In genomic region chr17:50866950-50867855, GRCh38 we compare ENCODE assay signal across 8 cellular contexts. TPM values are rescaled to one million over a fixed set of nuclear protein-coding genes. Genes with fewer than 3 reads are reported as not detected.
DNase-seq lines count a peak whose midpoint lies in the region; ATAC-seq and TF ChIP-seq lines count a peak whose summit lies in the region.

No MANE protein-coding gene starts in this region.

- H3K9me3 ChIP-seq in adrenal gland (replicated peaks in 1 of 3), result no peaks in the 10 kb centered on the region
- no peaks in the 10 kb centered on the region for H3K9me3 ChIP-seq in heart left ventricle
- no peaks in the 10 kb centered on the region for H3K9me3 ChIP-seq in trophoblast cell (ENCODE audit: insufficient read depth, low read depth, low read length)
- H3K9me3 ChIP-seq in transverse colon, result no peaks in the 10 kb centered on the region

- H2BK120ac ChIP-seq in trophoblast cell (ENCODE audit: insufficient read depth, low read length, poor library complexity), result peak overlapping the region; percentile 80

- peak overlapping the region; percentile 83 for H3K4ac ChIP-seq in trophoblast cell (ENCODE audit: low read depth, low read length)

- H3K4me2 ChIP-seq in trophoblast cell (ENCODE audit: low read length), result peak overlapping the region; percentile 74

- TF ChIP-seq POLR2A in adrenal gland (IDR thresholded peaks at IDR 0.05) (peak; percentile 85 to 92), heart left ventricle (IDR thresholded peaks at IDR 0.05) (peak; percentile 56 to 74), transverse colon (IDR thresholded peaks at IDR 0.05) (peak; percentile 97)

- H3K18ac ChIP-seq in trophoblast cell (ENCODE audit: low read length), result peak overlapping the region; percentile 48

- in situ Hi-C loops in transverse colon (cut with MboI; ENCODE audit: low pct_ligation_motif_present in 1 of 4, low pct_unique_long_range_greater_than_20kb in 1 of 4, low sequenced_read_pairs in 3 of 4), result loop anchor here in 2 of 4 donors (25.0 kb wide), 1 partner anchor 295 kb away; the partner anchor contains the start of genes NME1 (in 2 of the 2) and NME2 (in 2 of the 2)

- peak; percentile 95 for DNase-seq in GM12865 (ENCODE audit: low read depth)
- peak; percentile 98 for DNase-seq in NCI-H146 (lab: John Stamatoyannopoulos, UW)
- peak; percentile 71 for DNase-seq in T follicular helper cell (ENCODE audit: low read depth)
- peak; percentile 97 to 99 (median 98) for DNase-seq in adrenal gland
- DNase-seq in heart left ventricle, result peak; percentile 94 to 97 (median 97)
- DNase-seq in trophoblast cell, result peak; percentile 69 to 72
- DNase-seq in transverse colon, result peak; percentile 96

- intact Hi-C loops in adrenal gland (cut with DNase I), result no loop called here
- intact Hi-C loops in heart left ventricle (cut with DNase I), result loop anchor here (1.0 to 10.0 kb wide), 14 partner anchors 14 to 298 kb away; partner anchors contain the start of genes NME2 (in 2 of the 10) and SPAG9 (in 1 of the 10)
- intact Hi-C loops in transverse colon (cut with DNase I; ENCODE audit: low total_unique reads), result loop anchor here (5.0 kb wide), 1 partner anchor 35 kb away; no protein-coding TSS in a partner anchor

- H2AK5ac ChIP-seq in trophoblast cell (ENCODE audit: low read length), result peak overlapping the region; percentile 75

- H3K23ac ChIP-seq in trophoblast cell (ENCODE audit: low read length), result no peak overlapping the region

- H4K91ac ChIP-seq in trophoblast cell (ENCODE audit: low read depth, low read length), result peak overlapping the region; percentile 93

- H3K4me3 ChIP-seq in GM12865 (ENCODE audit: low read depth, low read length), result peak overlapping the region; percentile 81
- peak overlapping the region; percentile 34 to 87 (median 80) for H3K4me3 ChIP-seq in adrenal gland
- H3K4me3 ChIP-seq in heart left ventricle, result peak overlapping the region; percentile 64 to 97 (median 88)
- peak overlapping the region; percentile 78 for H3K4me3 ChIP-seq in trophoblast cell (ENCODE audit: low read depth, low read length)
- H3K4me3 ChIP-seq in transverse colon, result peak overlapping the region; percentile 58 to 100 (median 93)

- peak; percentile 31 for ATAC-seq in HG02852 (IDR thresholded peaks at IDR 0.05; ENCODE audit: unreplicated experiment)
- ATAC-seq in heart left ventricle, result peak; percentile 73 to 83 (median 80)

- H3K79me1 ChIP-seq in trophoblast cell (ENCODE audit: low read length), result peaks cover 17% of the 10 kb centered on the region

- H2BK5ac ChIP-seq in trophoblast cell (ENCODE audit: low read depth, low read length, poor library complexity), result peak overlapping the region; percentile 92

- peak overlapping the region; percentile 82 for H3K9ac ChIP-seq in trophoblast cell (ENCODE audit: low read length)

- H3K36me3 ChIP-seq in adrenal gland (replicated peaks in 1 of 2) (peaks cover 0 to 20% of the 10 kb centered on the region in 2 donors), heart left ventricle (peaks cover 0 to 18% (median 16%) of the 10 kb centered on the region in 9 donors), trophoblast cell (ENCODE audit: control insufficient read depth in 1 of 2, insufficient read depth in 2 of 2, low read length in 2 of 2) (peaks cover 4 to 6% of the 10 kb centered on the region in 2 experiments), transverse colon (peaks cover 0 to 8% (median 0%) of the 10 kb centered on the region in 4 donors)

- peak; percentile 75 for TF ChIP-seq EP300 in transverse colon (IDR thresholded peaks at IDR 0.05; ENCODE audit: low read depth)

- peaks cover 10% of the 10 kb centered on the region for H3K79me2 ChIP-seq in trophoblast cell (ENCODE audit: control insufficient read depth, insufficient read depth, low read length, poor library complexity)

- no peak for TF ChIP-seq CTCF in GM12865 (IDR thresholded peaks at IDR 0.05; ENCODE audit: insufficient read depth, low read depth, low read length, missing control alignments)
- TF ChIP-seq CTCF in adrenal gland (IDR thresholded peaks at IDR 0.05), result peak in 1 of 6 experiments; percentile 12
- TF ChIP-seq CTCF in heart left ventricle (IDR thresholded peaks at IDR 0.05), result no peak
- peak in 1 of 5 experiments; percentile 8 for TF ChIP-seq CTCF in transverse colon (IDR thresholded peaks at IDR 0.05)

- peak overlapping the region; percentile 90 for H4K12ac ChIP-seq in trophoblast cell (ENCODE audit: low read depth, low read length)

- H2AFZ ChIP-seq in trophoblast cell (ENCODE audit: insufficient read depth, low read length, poor library complexity), result peak overlapping the region; percentile 73

- H3K14ac ChIP-seq in trophoblast cell (ENCODE audit: low read length), result peak overlapping the region; percentile 87

- WGBS in adrenal gland, 4 donors, result 0 to 1% (median 1%) methylated on average over 36 to 55 of the region's 55 CpGs
- WGBS in heart left ventricle, 4 donors, result 0 to 1% (median 0%) methylated on average over 51 to 55 of the region's 55 CpGs
- WGBS in trophoblast cell (ENCODE audit: extremely low coverage, insufficient coverage, insufficient read length), result no CpG with 5 or more reads among the region's 55 CpGs
- WGBS in transverse colon (ENCODE audit: low coverage in 1 of 2), 2 donors, result 0% methylated on average over 9 to 55 of the region's 55 CpGs

- H3K27me3 ChIP-seq in adrenal gland (no peaks in the 10 kb centered on the region), heart left ventricle (no peaks in the 10 kb centered on the region), trophoblast cell (ENCODE audit: insufficient read depth, low read length) (no peaks in the 10 kb centered on the region), transverse colon (no peaks in the 10 kb centered on the region)

- H3K4me1 ChIP-seq in adrenal gland (replicated peaks in 1 of 2) (peaks cover 11 to 38% of the 10 kb centered on the region in 2 donors), heart left ventricle (peaks cover 2 to 54% (median 30%) of the 10 kb centered on the region in 12 donors), trophoblast cell (ENCODE audit: control insufficient read depth in 1 of 2, insufficient read depth in 2 of 2, low read length in 2 of 2) (no peaks in the 10 kb centered on the region), transverse colon (peaks cover 3 to 51% (median 24%) of the 10 kb centered on the region in 4 donors)

- peak overlapping the region; percentile 26 for H2BK12ac ChIP-seq in trophoblast cell (ENCODE audit: low read length)

- peak overlapping the region; percentile 90 for H4K8ac ChIP-seq in trophoblast cell (ENCODE audit: low read depth, low read length)

- H3K27ac ChIP-seq in adrenal gland (peak overlapping the region; percentile 94 to 100 (median 100)), heart left ventricle (peak overlapping the region; percentile 99 to 100 (median 100)), trophoblast cell (ENCODE audit: low read depth, low read length) (peak overlapping the region; percentile 94), transverse colon (peak overlapping the region; percentile 98 to 100 (median 99))

RNA-seq across cellular contexts. Expression of gene TOB1, which starts 1.0 kb away (rescaled TPM):
- total RNA-seq in adrenal gland (100 to 1,000 TPM in 4 of 8 donors, 10 to 100 TPM in 4; 29.0 to 332 (median 98.7) TPM), heart left ventricle (100 to 1,000 TPM in 4 of 9 donors, 10 to 100 TPM in 5; 38.3 to 136 (median 88.7) TPM), transverse colon (10 to 100 TPM; 69.1 to 88.3 (median 75.5) TPM)
- polyA plus RNA-seq in adrenal gland (10 to 100 TPM; 42.9 to 75.4 (median 49.3) TPM), heart left ventricle (10 to 100 TPM; 22.2 to 34.2 TPM)
- polyA plus RNA-seq in trophoblast cell (2013), result 25.0 and 26.0 TPM in 2 replicates

RNA-seq across cellular contexts. Expression of gene WFIKKN2, which starts 31.8 kb away (rescaled TPM):
- total RNA-seq in adrenal gland (1 to 10 TPM in 7 of 8 donors, under 1 TPM in 1; 0.95 to 2.0 (median 1.4) TPM), heart left ventricle (under 1 TPM in 7 of 9 donors, not detected in 2; 0.12 to 0.75 (median 0.29) TPM), transverse colon (not detected)
- polyA plus RNA-seq in adrenal gland (1 to 10 TPM in 2 of 3 donors, under 1 TPM in 1; 0.81 to 1.4 (median 1.4) TPM), heart left ventricle (under 1 TPM; 0.08 to 0.23 TPM)
- polyA plus RNA-seq in trophoblast cell (2013), result not detected in 2 replicates

Comparison
In these comparisons a context has a peak if more than half of its experiments do, and no peak if none do; other contexts are left out.
1. Peak in every context shown above with its lines: DNase-seq, ATAC-seq, H3K4me3 ChIP-seq and H3K27ac ChIP-seq.
2. intact Hi-C loops: an anchor here in heart left ventricle (1.0 to 10.0 kb wide) and transverse colon (5.0 kb wide); none called in adrenal gland.